ENCODE assay signal across 1 cellular context in genomic region chr3:197746801-197747237, GRCh38.
TF ChIP-seq lines count a peak whose summit lies in the region.

No MANE protein-coding gene starts in this region.

TF ChIP-seq in SK-N-SH treated with all-trans-retinoic acid at 6 μM for 48 hours, 23 proteins besides CTCF, POLR2A, EP300 and RAD21 (continued from another document):
- TF ChIP-seq ZNF8 (CRISPR knock-in tag; IDR thresholded peaks at IDR 0.05) = no peak
- TF ChIP-seq TSHZ2 (CRISPR knock-in tag; IDR thresholded peaks at IDR 0.05) = no peak
